19 cellular contexts compared by ENCODE assay signal in genomic region chr17:35210741-35211140, GRCh38. TPM values are rescaled to one million over a fixed set of nuclear protein-coding genes. Genes with fewer than 3 reads are reported as not detected.
DNase-seq lines count a peak whose midpoint lies in the region; ATAC-seq lines count a peak whose summit lies in the region.
"Had no signal": no experiment of that assay in that cellular context is flagged by ENCODE, and none has a peak within 500 bp of the region (broad histone marks: within the 10 kb centered on the region; RNA-seq: fewer than 3 reads in every experiment).

No MANE protein-coding gene starts in this region.

- POLR2A ChIA-PET in CD4-positive, alpha-beta memory T cell (lab: Charles Lee; ENCODE audit: partially characterized antibody): interaction anchor here (0.6 to 9.3 kb wide), 5 partner anchors 22 to 321 kb away, joined by 3 to 432 read pairs (median 3); partner anchors contain the start of gene SLFN5
- POLR2A ChIA-PET in activated CD4-positive, alpha-beta T cell treated with anti-CD3 and anti-CD28 coated beads, Interleukin-2, amount 10 ng/mL, durations not matched to agents 7 days and 5 days (lab: Charles Lee): no interaction called here
- POLR2A ChIA-PET in naive thymus-derived CD8-positive, alpha-beta T cell (lab: Charles Lee): interaction anchor here (0.7 to 9.8 kb wide), 5 partner anchors 21 to 325 kb away, joined by 3 to 371 read pairs (median 82); partner anchors contain the start of genes SLFN12L and SLFN5

- H3K27ac Mint-ChIP-seq in activated naive CD4-positive, alpha-beta T cell treated with anti-CD3 and anti-CD28 coated beads for 36 hours: no peak overlapping the region
- peak overlapping the region; percentile 19 to 90 (median 77) for H3K27ac Mint-ChIP-seq in CD4-positive, alpha-beta memory T cell
- H3K27ac Mint-ChIP-seq in activated CD4-positive, alpha-beta T cell treated with anti-CD3 and anti-CD28 coated beads, Interleukin-2, amount 10 ng/mL, durations not matched to agents 7 days and 5 days: peak overlapping the region; percentile 77
- H3K27ac Mint-ChIP-seq in naive thymus-derived CD8-positive, alpha-beta T cell: peak overlapping the region; percentile 42 to 94 (median 89)
- H3K27ac Mint-ChIP-seq: HFFc6 had no signal

- H3K36me3 Mint-ChIP-seq in activated naive CD4-positive, alpha-beta T cell treated with anti-CD3 and anti-CD28 coated beads for 36 hours (ENCODE audit: low read depth): no peaks in the 10 kb centered on the region
- peaks cover 4 to 6% of the 10 kb centered on the region in 2 donors for H3K36me3 Mint-ChIP-seq in CD4-positive, alpha-beta memory T cell
- H3K36me3 Mint-ChIP-seq in activated CD4-positive, alpha-beta T cell treated with anti-CD3 and anti-CD28 coated beads, Interleukin-2, amount 10 ng/mL, durations not matched to agents 7 days and 5 days (ENCODE audit: low read depth): peaks cover 40% of the 10 kb centered on the region
- H3K36me3 Mint-ChIP-seq in naive thymus-derived CD8-positive, alpha-beta T cell: peaks cover 0 to 2% (median 2%) of the 10 kb centered on the region in 3 donors

- no peaks in the 10 kb centered on the region for H3K36me3 ChIP-seq in CD4-positive, alpha-beta memory T cell (ENCODE audit: insufficient read depth, low read length)
- H3K36me3 ChIP-seq: Peyer's patch had no signal

- intact Hi-C loops in activated naive CD4-positive, alpha-beta T cell treated with anti-CD3 and anti-CD28 coated beads for 36 hours (cut with micrococcal nuclease): loop anchor here (5.0 to 10.0 kb wide), 3 partner anchors 33 to 164 kb away; partner anchors contain the start of gene SLFN11
- intact Hi-C loops in CD4-positive, alpha-beta memory T cell (cut with micrococcal nuclease): no loop called here

- no peak overlapping the region for H3K27ac ChIP-seq in CD4-positive, alpha-beta memory T cell (ENCODE audit: low read depth, low read length)
- H3K27ac ChIP-seq: HL-60, Peyer's patch had no signal

- H3K9me3 ChIP-seq in CD4-positive, alpha-beta memory T cell (ENCODE audit: control insufficient read depth in 1 of 2, low read length in 2 of 2): no peaks in the 10 kb centered on the region
- H3K9me3 ChIP-seq: Peyer's patch had no signal

- H3K4me3 ChIP-seq in CD4-positive, alpha-beta memory T cell (ENCODE audit: low read length in 2 of 2): no peak overlapping the region
- H3K4me3 ChIP-seq: K562, Peyer's patch had no signal

- peak; percentile 67 for DNase-seq in activated naive CD4-positive, alpha-beta T cell treated with anti-CD3 and anti-CD28 coated beads for 36 hours
- DNase-seq in activated naive CD4-positive, alpha-beta T cell treated with Interleukin-2 at 50 U/mL for 16 hours: no peak
- DNase-seq in CD4-positive, alpha-beta memory T cell: peak in 4 of 5 donors; percentile 20 to 45 (median 34)
- DNase-seq in activated CD4-positive, alpha-beta T cell treated with anti-CD3 and anti-CD28 coated beads, Interleukin-2, amount 10 ng/mL, durations not matched to agents 7 days and 5 days: peak; percentile 63
- peak in 8 of 10 donors; percentile 30 to 74 (median 46) for DNase-seq in naive thymus-derived CD8-positive, alpha-beta T cell
- DNase-seq in NCI-H2227 treated with DMSO at 0.1 percent for 48 hours (lab: John Stamatoyannopoulos, UW) (no peak), AML-193 (lab: John Stamatoyannopoulos, UW) (no peak)
- DNase-seq: DMS153, EL, HFFc6, NCI-H1436, NCI-H2029 treated with DMSO at 0.1 percent for 48 hours, NCI-H510A treated with DMSO at 0.1 percent for 48 hours, Peyer's patch had no signal

- peaks cover 83% of the 10 kb centered on the region for H3K4me1 ChIP-seq in CD4-positive, alpha-beta memory T cell (ENCODE audit: insufficient read depth, low read length)
- H3K4me1 ChIP-seq: Peyer's patch had no signal

- no peaks in the 10 kb centered on the region for H3K27me3 Mint-ChIP-seq in activated naive CD4-positive, alpha-beta T cell treated with anti-CD3 and anti-CD28 coated beads for 36 hours (ENCODE audit: low read depth)
- H3K27me3 Mint-ChIP-seq in CD4-positive, alpha-beta memory T cell: no peaks in the 10 kb centered on the region
- H3K27me3 Mint-ChIP-seq in activated CD4-positive, alpha-beta T cell treated with anti-CD3 and anti-CD28 coated beads, Interleukin-2, amount 10 ng/mL, durations not matched to agents 7 days and 5 days: no peaks in the 10 kb centered on the region
- H3K27me3 Mint-ChIP-seq in naive thymus-derived CD8-positive, alpha-beta T cell: no peaks in the 10 kb centered on the region

- H3K9me3 Mint-ChIP-seq in activated naive CD4-positive, alpha-beta T cell treated with anti-CD3 and anti-CD28 coated beads for 36 hours: no peaks in the 10 kb centered on the region
- no peaks in the 10 kb centered on the region for H3K9me3 Mint-ChIP-seq in CD4-positive, alpha-beta memory T cell
- peaks cover 33% of the 10 kb centered on the region for H3K9me3 Mint-ChIP-seq in activated CD4-positive, alpha-beta T cell treated with anti-CD3 and anti-CD28 coated beads, Interleukin-2, amount 10 ng/mL, durations not matched to agents 7 days and 5 days
- H3K9me3 Mint-ChIP-seq in naive thymus-derived CD8-positive, alpha-beta T cell: peaks cover 0 to 2% (median 0%) of the 10 kb centered on the region in 9 donors

- H3K4me1 Mint-ChIP-seq in activated naive CD4-positive, alpha-beta T cell treated with anti-CD3 and anti-CD28 coated beads for 36 hours (ENCODE audit: low read depth): peaks cover 66% of the 10 kb centered on the region
- peaks cover 59 to 87% (median 75%) of the 10 kb centered on the region in 4 donors for H3K4me1 Mint-ChIP-seq in CD4-positive, alpha-beta memory T cell
- peaks cover 71% of the 10 kb centered on the region for H3K4me1 Mint-ChIP-seq in activated CD4-positive, alpha-beta T cell treated with anti-CD3 and anti-CD28 coated beads, Interleukin-2, amount 10 ng/mL, durations not matched to agents 7 days and 5 days
- peaks cover 36 to 84% (median 75%) of the 10 kb centered on the region in 4 donors for H3K4me1 Mint-ChIP-seq in naive thymus-derived CD8-positive, alpha-beta T cell

- no peaks in the 10 kb centered on the region for H3K27me3 ChIP-seq in CD4-positive, alpha-beta memory T cell (ENCODE audit: insufficient read depth, low read length)
- H3K27me3 ChIP-seq: Peyer's patch had no signal

- ATAC-seq in naive thymus-derived CD8-positive, alpha-beta T cell: peak; percentile 26 to 31
- ATAC-seq: K562 had no signal

- H3K4me3 Mint-ChIP-seq in activated naive CD4-positive, alpha-beta T cell treated with anti-CD3 and anti-CD28 coated beads for 36 hours: peak overlapping the region; percentile 56
- H3K4me3 Mint-ChIP-seq in CD4-positive, alpha-beta memory T cell: peak overlapping the region in 6 of 8 donors; percentile 13 to 58 (median 36)
- peak overlapping the region; percentile 11 for H3K4me3 Mint-ChIP-seq in activated CD4-positive, alpha-beta T cell treated with anti-CD3 and anti-CD28 coated beads, Interleukin-2, amount 10 ng/mL, durations not matched to agents 7 days and 5 days
- H3K4me3 Mint-ChIP-seq in naive thymus-derived CD8-positive, alpha-beta T cell: peak overlapping the region in 8 of 10 donors; percentile 22 to 76 (median 63)
- H3K4me3 Mint-ChIP-seq: HFFc6 had no signal

- CTCF ChIA-PET in activated naive CD4-positive, alpha-beta T cell treated with anti-CD3 and anti-CD28 coated beads for 36 hours (lab: Charles Lee): interaction anchor here (0.5 to 1.0 kb wide), 3 partner anchors 24 to 30 kb away, joined by 3 to 5 read pairs (median 3); no protein-coding TSS in a partner anchor
- CTCF ChIA-PET in CD4-positive, alpha-beta memory T cell (lab: Charles Lee; ENCODE audit: partially characterized antibody): interaction anchor here (0.6 to 1.0 kb wide), 2 partner anchors 18 to 324 kb away, joined by 3 read pairs; no protein-coding TSS in a partner anchor
- CTCF ChIA-PET in activated CD4-positive, alpha-beta T cell treated with anti-CD3 and anti-CD28 coated beads, Interleukin-2, amount 10 ng/mL, durations not matched to agents 7 days and 5 days (lab: Charles Lee): interaction anchor here (0.8 kb wide), 1 partner anchor 11 kb away, joined by 3 read pairs; no protein-coding TSS in a partner anchor

RNA-seq across cellular contexts. Expression of gene SLC35G3, which starts 16.5 kb away (rescaled TPM):
- total RNA-seq in activated naive CD4-positive, alpha-beta T cell treated with anti-CD3 and anti-CD28 coated beads for 36 hours: not detected
- total RNA-seq in CD4-positive, alpha-beta memory T cell: not detected
- under 1 TPM in 1 of 2 donors, not detected in 1; 0.09 TPM for polyA plus RNA-seq in CD4-positive, alpha-beta memory T cell
- not detected for total RNA-seq in activated CD4-positive, alpha-beta T cell treated with anti-CD3 and anti-CD28 coated beads, Interleukin-2, amount 10 ng/mL, durations not matched to agents 7 days and 5 days
- total RNA-seq in naive thymus-derived CD8-positive, alpha-beta T cell: under 1 TPM in 1 of 2 experiments, not detected in 1; 0.33 TPM
- under 1 TPM; 0.15 to 0.47 (median 0.18) TPM for polyA plus RNA-seq in naive thymus-derived CD8-positive, alpha-beta T cell
- total RNA-seq: H4, HFFc6, K562, Peyer's patch had no signal
- polyA plus RNA-seq: AG04450, BJ, K562 had no signal

RNA-seq across cellular contexts. Expression of gene SLFN5, which starts 32.1 kb away (rescaled TPM):
- 10 to 100 TPM; 34.1 to 35.0 TPM for total RNA-seq in activated naive CD4-positive, alpha-beta T cell treated with anti-CD3 and anti-CD28 coated beads for 36 hours
- total RNA-seq in CD4-positive, alpha-beta memory T cell: 100 to 1,000 TPM; 182 to 188 TPM
- polyA plus RNA-seq in CD4-positive, alpha-beta memory T cell: 100 to 1,000 TPM in 1 of 2 donors, 10 to 100 TPM in 1; 73.4 to 152 TPM
- total RNA-seq in activated CD4-positive, alpha-beta T cell treated with anti-CD3 and anti-CD28 coated beads, Interleukin-2, amount 10 ng/mL, durations not matched to agents 7 days and 5 days: 100 to 1,000 TPM; 199 to 212 TPM
- total RNA-seq in naive thymus-derived CD8-positive, alpha-beta T cell: 100 to 1,000 TPM; 224 to 227 TPM
- 100 to 1,000 TPM in 1 of 3 donors, 10 to 100 TPM in 2; 73.8 to 161 (median 87.4) TPM for polyA plus RNA-seq in naive thymus-derived CD8-positive, alpha-beta T cell

Comparison
In these comparisons a context has a peak if more than half of its experiments do, and no peak if none do; other contexts are left out.
1. DNase-seq: peak in activated naive CD4-positive, alpha-beta T cell treated with anti-CD3 and anti-CD28 coated beads for 36 hours (single experiment), CD4-positive, alpha-beta memory T cell (4 of 5), activated CD4-positive, alpha-beta T cell treated with anti-CD3 and anti-CD28 coated beads, Interleukin-2, amount 10 ng/mL, durations not matched to agents 7 days and 5 days (single experiment) and naive thymus-derived CD8-positive, alpha-beta T cell (8 of 10); none in activated naive CD4-positive, alpha-beta T cell treated with Interleukin-2 at 50 U/mL for 16 hours (single experiment), NCI-H2227 treated with DMSO at 0.1 percent for 48 hours (single experiment) and AML-193 (0 of 2).
2. H3K4me3 Mint-ChIP-seq: peak in every context shown above with its lines; median percentile 63 in naive thymus-derived CD8-positive, alpha-beta T cell; 56 in activated naive CD4-positive, alpha-beta T cell treated with anti-CD3 and anti-CD28 coated beads for 36 hours; 36 in CD4-positive, alpha-beta memory T cell; 11 in activated CD4-positive, alpha-beta T cell treated with anti-CD3 and anti-CD28 coated beads, Interleukin-2, amount 10 ng/mL, durations not matched to agents 7 days and 5 days.
3. RNA of gene SLFN5, which starts 32.1 kb away (total RNA-seq): 224 to 227 TPM in naive thymus-derived CD8-positive, alpha-beta T cell, 199 to 212 TPM in activated CD4-positive, alpha-beta T cell treated with anti-CD3 and anti-CD28 coated beads, Interleukin-2, amount 10 ng/mL, durations not matched to agents 7 days and 5 days and 182 to 188 TPM in CD4-positive, alpha-beta memory T cell; 34.1 to 35.0 TPM in activated naive CD4-positive, alpha-beta T cell treated with anti-CD3 and anti-CD28 coated beads for 36 hours; every median in the first group is over 4 times any median in the second.